9 cellular contexts compared by ENCODE assay signal in the genomic region with DNA sequence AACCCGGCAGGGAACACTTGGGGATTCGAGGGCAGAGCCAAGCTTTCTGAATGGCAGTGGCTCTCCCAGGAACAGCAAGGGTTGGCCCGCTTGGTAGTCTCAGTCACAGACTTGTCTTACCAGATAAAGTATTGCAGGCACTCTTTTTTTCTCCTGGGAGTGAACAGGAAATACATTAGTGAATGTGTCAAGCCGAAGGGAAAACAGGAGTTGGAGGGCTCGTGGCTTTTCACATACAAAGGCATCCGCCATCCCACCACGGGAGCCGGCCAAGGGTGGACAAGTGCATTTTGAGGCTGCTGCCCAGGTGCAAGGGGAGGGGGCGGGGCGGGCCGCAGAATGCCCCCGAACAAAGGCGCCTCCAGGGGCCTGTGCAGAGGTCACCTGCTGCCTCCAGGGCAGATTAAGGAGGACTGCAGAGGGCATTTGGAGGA.
A peak's percentile ranks its signal among the peaks of the same experiment; 100 is the strongest.
DNase-seq lines count a peak whose midpoint lies in the region; ATAC-seq and FAIRE-seq lines count a peak whose summit lies in the region.
"Had no signal": no experiment of that assay in that cellular context is flagged by ENCODE, and none has a peak within 500 bp of the region (broad histone marks: within the 10 kb centered on the region; RNA-seq: fewer than 3 reads in every experiment).

No MANE protein-coding gene starts in this region.

- no peaks in the 10 kb centered on the region for H3K9me3 ChIP-seq in small intestine (ENCODE audit: control insufficient read depth, low read depth)

- H3K4me1 ChIP-seq in small intestine (ENCODE audit: control insufficient read depth in 2 of 2, insufficient read depth in 1 of 2, low read depth in 1 of 2, low read length in 1 of 2) = no peaks in the 10 kb centered on the region

- H3K36me3 ChIP-seq in small intestine (ENCODE audit: control insufficient read depth in 2 of 2, insufficient read depth in 2 of 2, low read length in 2 of 2) = no peaks in the 10 kb centered on the region

- WGBS in small intestine, 3 donors = 10 to 33% (median 31%) methylated on average over 13 of the region's 13 CpGs

- H3K4me3 ChIP-seq in small intestine (ENCODE audit: low read depth in 1 of 2, low read length in 2 of 2) = no peak overlapping the region

- DNase-seq in NCI-H1092 treated with DMSO at 0.1 percent for 48 hours (lab: John Stamatoyannopoulos, UW) (peak; percentile 43), NCI-H1092 (lab: John Stamatoyannopoulos, UW) (no peak), SK-N-DZ (ENCODE audit: low spot score) (peak; percentile 49), small intestine (peak; percentile 36), caudate nucleus (lab: John Stamatoyannopoulos, UW) (no peak), NCI-H524 treated with DMSO at 0.1 percent for 48 hours (lab: John Stamatoyannopoulos, UW) (no peak), medulla oblongata (ENCODE audit: extremely low spot score) (no peak)

- H3K27me3 ChIP-seq in small intestine (ENCODE audit: control insufficient read depth in 2 of 2, insufficient read depth in 2 of 2, low read length in 2 of 2) = no peaks in the 10 kb centered on the region

- H3K27ac ChIP-seq in small intestine (ENCODE audit: low read depth in 1 of 2, low read length in 1 of 2) = no peak overlapping the region
- no peak overlapping the region for H3K27ac ChIP-seq in caudate nucleus (ENCODE audit: low read depth, low read length)
- H3K27ac ChIP-seq: 22Rv1 had no signal

- no peak for FAIRE-seq in small intestine (lab: Jason Lieb, UNC)

- ATAC-seq in HG03025 (IDR thresholded peaks at IDR 0.05; ENCODE audit: low FRiP score, unreplicated experiment) = peak; percentile 32

Comparison
In these comparisons a context has a peak if more than half of its experiments do, and no peak if none do; other contexts are left out.
1. DNase-seq: peak in NCI-H1092 treated with DMSO at 0.1 percent for 48 hours (single experiment), SK-N-DZ (single experiment) and small intestine (single experiment); none in NCI-H1092 (single experiment), caudate nucleus (0 of 61), NCI-H524 treated with DMSO at 0.1 percent for 48 hours (single experiment) and medulla oblongata (single experiment).